ENCODE assay signal across 27 cellular contexts in the genomic region with DNA sequence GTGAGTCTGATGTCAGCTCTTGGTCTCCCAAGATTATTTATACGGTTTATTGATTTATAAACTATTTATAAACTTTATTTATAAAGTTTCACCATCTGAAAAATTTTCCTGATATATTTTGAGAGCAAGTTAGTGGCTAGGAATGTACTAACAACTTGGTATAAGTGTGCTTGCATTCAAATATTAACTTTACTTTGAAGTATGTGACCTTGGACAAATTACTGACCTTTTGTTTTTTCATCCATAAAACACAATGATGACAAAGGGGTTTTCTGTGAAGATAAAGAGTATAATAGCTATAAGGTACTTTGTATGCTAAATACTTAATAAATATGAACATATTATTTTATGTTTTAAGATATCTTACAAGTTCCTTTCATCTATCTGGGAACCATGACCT.
"Had no signal": no experiment of that assay in that cellular context is flagged by ENCODE, and none has a peak within 500 bp of the region (broad histone marks: within the 10 kb centered on the region; RNA-seq: fewer than 3 reads in every experiment).

No MANE protein-coding gene starts in this region.

- FAIRE-seq: urothelium cell line had no signal

- H3K36me3 ChIP-seq: stomach, suprapubic skin, thoracic aorta, thyroid gland, tibial artery, tibial nerve, transverse colon, upper lobe of left lung, upper lobe of right lung, uterus, vagina had no signal

- H3K9me3 ChIP-seq: stomach, suprapubic skin, testis, thoracic aorta, thyroid gland, tibial artery, tibial nerve, transverse colon, upper lobe of left lung, upper lobe of right lung, uterus, vagina had no signal

- ATAC-seq: stimulated activated effector memory CD8-positive, alpha-beta T cell treated with anti-CD3 and anti-CD28 coated beads, Interleukin-12 subunit alpha, Interleukin-12 subunit beta, amount 100 ng/mL, for 72 hours; stimulated activated memory B cell treated with anti-CD40 and anti-IgM and Interleukin-4, amounts not matched to agents 10 μg/mL and 1 μg/mL and 100 μg/mL, for 72 hours; stimulated activated naive B cell treated with anti-CD40 and anti-IgM and Interleukin-4, amounts not matched to agents 10 μg/mL and 1 μg/mL and 100 μg/mL, for 72 hours; stimulated activated naive CD8-positive, alpha-beta T cell treated with anti-CD3 and anti-CD28 coated beads, Interleukin-15, amount 100 ng/mL, for 72 hours; stimulated activated naive CD8-positive, alpha-beta T cell treated with anti-CD3 and anti-CD28 coated beads, Interleukin-15, Interleukin-2, amounts not matched to agents 100 U/mL and 50 U/mL, for 24 hours; upper lobe of right lung had no signal

- H3K4me3 ChIP-seq: stomach, suprapubic skin, testis, thoracic aorta, thyroid gland, tibial artery, tibial nerve, transverse colon, upper lobe of left lung, upper lobe of right lung, uterus, vagina had no signal

- H3K27ac ChIP-seq: stomach, suprapubic skin, testis, thoracic aorta, thyroid gland, tibial artery, tibial nerve, transverse colon, upper lobe of left lung, upper lobe of right lung, uterus, vagina had no signal

- H3K27me3 ChIP-seq: stomach, suprapubic skin, testis, thyroid gland, tibial artery, tibial nerve, transverse colon, upper lobe of left lung, upper lobe of right lung, uterus, vagina had no signal

- DNase-seq: stimulated activated CD4-positive, alpha-beta T cell treated with anti-CD3 and anti-CD28 coated beads, Interleukin-2, amount 100 ng/mL, for 48 hours; stimulated activated CD4-positive, alpha-beta T cell treated with anti-CD3 and anti-CD28 coated beads, Interleukin-4, amount 100 ng/mL, for 1 hour; stimulated activated CD4-positive, alpha-beta T cell treated with anti-CD3 and anti-CD28 coated beads, Interleukin-4, amount 100 ng/mL, for 24 hours; stimulated activated CD4-positive, alpha-beta T cell treated with anti-CD3 and anti-CD28 coated beads, Interleukin-4, amount 100 ng/mL, for 4 hours; stimulated activated CD8-positive, alpha-beta memory T cell treated with anti-CD3 and anti-CD28 coated beads, Interleukin-4, amount 100 ng/mL, for 48 hours; stimulated activated naive B cell treated with anti-CD40 and anti-IgM and Interleukin-4, amounts not matched to agents 10 μg/mL and 1 μg/mL and 100 μg/mL, for 72 hours; stimulated activated naive CD4-positive, alpha-beta T cell; stimulated activated naive CD4-positive, alpha-beta T cell treated with Interleukin-2 at 50 U/mL for 16 hours; stimulated activated naive CD8-positive, alpha-beta T cell treated with anti-CD3 and anti-CD28 coated beads, Interleukin-15, amount 100 ng/mL, for 72 hours; stimulated activated naive CD8-positive, alpha-beta T cell treated with anti-CD3 and anti-CD28 coated beads, Interleukin-15, Interleukin-2, amounts not matched to agents 100 U/mL and 50 U/mL, for 24 hours; stomach; substantia nigra; testis; thyroid gland; tibial artery; transverse colon; trophoblast cell; upper lobe of left lung; upper lobe of right lung; uterus had no signal

- H3K4me1 ChIP-seq: stomach, suprapubic skin, testis, thyroid gland, tibial artery, tibial nerve, transverse colon, upper lobe of left lung, upper lobe of right lung, uterus, vagina had no signal
